Comparison of ENCODE assay signal across 1 cellular context in the genomic region with DNA sequence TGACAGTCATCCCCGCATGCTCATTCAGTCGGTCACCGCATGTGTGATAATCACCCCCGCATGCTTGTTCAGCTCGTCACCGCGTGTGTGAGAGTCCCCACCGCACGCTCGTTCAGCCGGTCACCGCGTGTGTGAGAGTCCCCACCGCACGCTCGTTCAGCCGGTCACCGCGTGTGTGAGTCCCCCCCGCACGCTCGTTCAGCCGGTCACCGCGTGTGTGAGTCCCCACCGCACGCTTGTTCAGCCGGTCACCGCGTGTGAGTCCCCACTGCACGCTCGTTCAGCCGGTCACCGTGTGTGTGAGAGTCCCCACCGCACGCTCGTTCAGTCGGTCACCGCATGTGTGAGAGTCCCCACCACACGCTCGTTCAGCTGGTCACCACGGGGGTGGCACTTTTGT.
TF ChIP-seq lines count a peak whose summit lies in the region.

No MANE protein-coding gene starts in this region.

TF ChIP-seq in H1, 55 proteins besides CTCF, POLR2A, EP300 and RAD21:
- TF ChIP-seq SP1 (IDR thresholded peaks at IDR 0.05; ENCODE audit: low read depth, low read length), result no peak
- no peak for TF ChIP-seq RNF2 (IDR thresholded peaks at IDR 0.05; ENCODE audit: borderline replicate concordance, low read depth, low read length, missing control alignments, poor library complexity, severe bottlenecking)
- TF ChIP-seq USF2 (IDR thresholded peaks at IDR 0.05; ENCODE audit: low read length), result no peak
- no peak for TF ChIP-seq TEAD4 (IDR thresholded peaks at IDR 0.05; ENCODE audit: low read depth, low read length)
- TF ChIP-seq NRF1 (IDR thresholded peaks at IDR 0.05; ENCODE audit: low read depth, low read length), result no peak
TF ChIP-seq in H1: peak in this region for 0.
